In the genomic region with DNA sequence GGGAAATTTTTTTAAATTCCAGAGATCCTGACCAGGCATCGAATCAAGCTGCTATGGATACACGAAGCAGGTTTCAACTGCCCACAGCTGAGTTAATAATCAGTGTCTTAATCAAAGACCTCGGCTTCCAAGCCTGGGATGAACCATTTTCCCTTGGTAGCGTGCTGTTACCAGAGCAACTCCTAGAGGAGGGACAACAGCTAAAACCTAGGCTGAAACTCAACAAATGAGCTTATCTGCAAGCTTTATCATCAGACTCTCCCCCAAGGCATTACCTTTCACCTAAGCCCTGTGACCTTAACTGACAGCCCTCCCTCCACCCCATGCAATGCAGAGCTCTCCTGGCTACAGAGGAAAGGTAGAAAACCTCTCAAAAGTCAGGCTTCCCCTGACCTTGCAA, we compare ENCODE assay signal across 23 cellular contexts.
"Had no signal": no experiment of that assay in that cellular context is flagged by ENCODE, and none has a peak within 500 bp of the region (broad histone marks: within the 10 kb centered on the region; RNA-seq: fewer than 3 reads in every experiment).

No MANE protein-coding gene starts in this region.

- DNase-seq: colonic mucosa; dermis blood vessel endothelial cell; effector CD4-positive, alpha-beta T cell; heart right ventricle; hypothalamus; kidney; left colon; left ventricle myocardium superior; mucosa of descending colon; naive thymus-derived CD8-positive, alpha-beta T cell; posterior cingulate gyrus; sigmoid colon; stimulated activated CD4-positive, alpha-beta T cell treated with anti-CD3 and anti-CD28 coated beads, Interleukin-2, amount 100 ng/mL, for 24 hours; stimulated activated CD4-positive, alpha-beta T cell treated with anti-CD3 and anti-CD28 coated beads, Interleukin-4, amount 100 ng/mL, for 4 hours; stimulated activated naive B cell treated with anti-CD40 and anti-IgM and Interleukin-4, amounts not matched to agents 10 μg/mL and 1 μg/mL and 100 μg/mL, for 72 hours; stimulated activated naive CD8-positive, alpha-beta T cell treated with anti-CD3 and anti-CD28 coated beads, Interleukin-15, amount 100 ng/mL, for 72 hours; testis; transverse colon had no signal

- H3K4me3 ChIP-seq: colonic mucosa, heart right ventricle, mucosa of descending colon, right atrium auricular region, sigmoid colon, skin epidermis, testis, transverse colon had no signal

- ATAC-seq: esophagus mucosa; heart right ventricle; left colon; left ventricle myocardium superior; mucosa of descending colon; naive thymus-derived CD8-positive, alpha-beta T cell; stimulated activated naive CD8-positive, alpha-beta T cell treated with anti-CD3 and anti-CD28 coated beads, Interleukin-15, amount 100 ng/mL, for 72 hours had no signal

- H3K27ac ChIP-seq: colonic mucosa, heart right ventricle, right atrium auricular region, sigmoid colon, testis, transverse colon had no signal

- FAIRE-seq: endometrium, frontal cortex, kidney had no signal

- H3K27me3 ChIP-seq: colonic mucosa, heart right ventricle, right atrium auricular region, sigmoid colon, testis, transverse colon had no signal

- H3K4me1 ChIP-seq: colonic mucosa, right atrium auricular region, sigmoid colon, testis, transverse colon had no signal

- H3K36me3 ChIP-seq: colonic mucosa had no signal

- H3K9me3 ChIP-seq: colonic mucosa, heart right ventricle, mucosa of descending colon, right atrium auricular region, sigmoid colon, testis, transverse colon had no signal
